Comparison of ENCODE assay signal across 9 cellular contexts in the genomic region with DNA sequence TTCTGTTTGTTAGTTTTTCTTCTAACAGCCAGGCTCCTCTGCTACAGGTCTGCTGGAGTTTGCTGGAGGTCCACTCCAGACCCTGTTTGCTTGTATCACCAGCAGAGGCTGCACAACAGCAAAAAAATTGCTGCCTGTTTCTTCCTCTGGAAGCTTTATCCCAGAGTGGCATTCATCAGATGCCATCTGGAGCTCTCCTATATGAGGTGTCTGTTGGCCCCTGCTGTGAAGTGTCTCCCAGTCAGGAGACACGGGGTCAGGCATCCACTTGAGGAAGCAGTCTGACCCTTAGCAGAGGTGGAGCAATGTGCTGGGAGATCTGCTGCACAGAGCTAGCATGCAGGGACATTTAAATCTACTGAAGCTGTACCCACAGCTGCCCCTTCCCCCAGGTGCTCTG. TPM values are rescaled to one million over a fixed set of nuclear protein-coding genes. Genes with fewer than 3 reads are reported as not detected.
DNase-seq lines count a peak whose midpoint lies in the region; ATAC-seq and TF ChIP-seq lines count a peak whose summit lies in the region.
"Had no signal": no experiment of that assay in that cellular context is flagged by ENCODE, and none has a peak within 500 bp of the region (broad histone marks: within the 10 kb centered on the region; RNA-seq: fewer than 3 reads in every experiment).

No MANE protein-coding gene starts in this region.

- peaks cover 20% of the 10 kb centered on the region for H3K4me1 ChIP-seq in osteoblast (ENCODE audit: insufficient read depth, low read length)

- peak overlapping the region; percentile 65 for H3K4me2 ChIP-seq in osteoblast (ENCODE audit: insufficient read depth, low read length)

- DNase-seq in NCI-H1417 (lab: John Stamatoyannopoulos, UW), result peak; percentile 13 to 59 (median 49)
- no peak for DNase-seq in NCI-H1417 treated with DMSO at 0.1 percent for 48 hours (lab: John Stamatoyannopoulos, UW)
- DNase-seq in NCI-H146 treated with DMSO at 0.1 percent for 48 hours (lab: John Stamatoyannopoulos, UW; ENCODE audit: unreplicated experiment), result peak; percentile 83
- no peak for DNase-seq in central memory CD8-positive, alpha-beta T cell (ENCODE audit: low spot score in 2 of 2)
- DNase-seq in osteoblast (ENCODE audit: insufficient read length, low spot score, missing footprints), result no peak
- DNase-seq in NK-92 treated with Interleukin-12 subunit alpha and Interleukin-12 subunit beta, amount 100 ng/mL, for 24 hours (lab: John Stamatoyannopoulos, UW), result no peak
- DNase-seq: foreskin melanocyte had no signal

- no peak overlapping the region for H3K27ac ChIP-seq in osteoblast (ENCODE audit: low read depth, low read length)

- no peaks in the 10 kb centered on the region for H3K79me2 ChIP-seq in osteoblast (ENCODE audit: insufficient read depth, low read length)

- no peaks in the 10 kb centered on the region for H4K20me1 ChIP-seq in osteoblast (ENCODE audit: insufficient read depth, low read length)

- peak overlapping the region; percentile 95 for H2AFZ ChIP-seq in osteoblast (ENCODE audit: low read length)

- no peaks in the 10 kb centered on the region for H3K4me1 Mint-ChIP-seq in central memory CD8-positive, alpha-beta T cell

- peak overlapping the region; percentile 57 for H3K4me3 ChIP-seq in osteoblast (ENCODE audit: insufficient read depth, low read length)

- TF ChIP-seq CTCF in osteoblast (IDR thresholded peaks at IDR 0.05; ENCODE audit: extremely low read depth, low read depth, low read length), result no peak

- no peak for ATAC-seq in central memory CD8-positive, alpha-beta T cell (replicated peaks; ENCODE audit: extremely low read depth, poor library complexity, severe bottlenecking)
- no peak for ATAC-seq in GM21360 (IDR thresholded peaks at IDR 0.05; ENCODE audit: unreplicated experiment)
- no peak for ATAC-seq in GM18511 (IDR thresholded peaks at IDR 0.05; ENCODE audit: unreplicated experiment)

- H3K36me3 Mint-ChIP-seq in central memory CD8-positive, alpha-beta T cell (ENCODE audit: insufficient read depth), result peaks cover 1% of the 10 kb centered on the region

- H3K4me3 Mint-ChIP-seq in central memory CD8-positive, alpha-beta T cell, result peak overlapping the region; percentile 76

- H3K27me3 Mint-ChIP-seq in central memory CD8-positive, alpha-beta T cell, result no peaks in the 10 kb centered on the region

- no peaks in the 10 kb centered on the region for H3K27me3 ChIP-seq in osteoblast (ENCODE audit: insufficient read depth, low read length)

- H3K9me3 ChIP-seq in osteoblast (ENCODE audit: low read depth, low read length), result no peaks in the 10 kb centered on the region

- no peaks in the 10 kb centered on the region for H3K36me3 ChIP-seq in osteoblast (ENCODE audit: insufficient read depth, low read length)

- no peaks in the 10 kb centered on the region for H3K9me3 Mint-ChIP-seq in central memory CD8-positive, alpha-beta T cell

- peak overlapping the region; percentile 77 for H3K27ac Mint-ChIP-seq in central memory CD8-positive, alpha-beta T cell (ENCODE audit: low read depth)

RNA-seq across cellular contexts. Expression of a gene that starts 26.7 kb away (rescaled TPM):
- total RNA-seq in osteoblast, result 14.8 and 20.0 TPM in 2 replicates

Comparison
In these comparisons a context has a peak if more than half of its experiments do, and no peak if none do; other contexts are left out.
1. DNase-seq: peak in NCI-H1417 (3 of 3) and NCI-H146 treated with DMSO at 0.1 percent for 48 hours (single experiment); none in NCI-H1417 treated with DMSO at 0.1 percent for 48 hours (single experiment), central memory CD8-positive, alpha-beta T cell (0 of 2), osteoblast (single experiment) and NK-92 treated with Interleukin-12 subunit alpha and Interleukin-12 subunit beta, amount 100 ng/mL, for 24 hours (single experiment).